Comparison of ENCODE assay signal across 8 cellular contexts in genomic region chr1:211228573-211229364, GRCh38. TPM values are rescaled to one million over a fixed set of nuclear protein-coding genes. Genes with fewer than 3 reads are reported as not detected.
DNase-seq lines count a peak whose midpoint lies in the region; ATAC-seq and TF ChIP-seq lines count a peak whose summit lies in the region.
"Not testable (repeated sequence)": the region's sequence is repeated elsewhere in the genome, so short reads cannot be mapped to it uniquely, and the experiment has no call there.

No MANE protein-coding gene starts in this region.

- in situ Hi-C loops in KBM-7 (cut with MboI; ENCODE audit: low pct_unique_long_range_greater_than_20kb, low sequenced_read_pairs) = not testable (repeated sequence)

- DNase-seq in KBM-7 = peak; percentile 13
- peak; percentile 68 for DNase-seq in activated CD8-positive, alpha-beta memory T cell treated with anti-CD3 and anti-CD28 coated beads for 24 hours
- DNase-seq in activated T-helper 1 cell treated with anti-CD3 and anti-CD28 coated beads, Interleukin-12 subunit alpha, Interleukin-12 subunit beta, Interleukin-2, Interleukin-4 antibody, amounts not matched to agents 30 ng/mL and 10 ng/mL and 1 ng/mL, durations not matched to agents 14 hours and 24 hours and 36 hours (ENCODE audit: low spot score) = peak; percentile 43
- DNase-seq in activated naive CD8-positive, alpha-beta T cell treated with anti-CD3 and anti-CD28 coated beads, Interleukin-2, amount 50 U/mL, for 24 hours = peak; percentile 46
- DNase-seq in natural killer cell = not testable (repeated sequence)
- peak; percentile 4 to 17 (median 14) for DNase-seq in stimulated activated CD4-positive, alpha-beta T cell treated with anti-CD3 and anti-CD28 coated beads, TNF-alpha, amount 100 ng/mL, for 4 hours (ENCODE audit: low read depth in 3 of 3)

- not testable (repeated sequence) for H3K36me3 ChIP-seq in thymus (ENCODE audit: control insufficient read depth, insufficient read depth)

- not testable (repeated sequence) for TF ChIP-seq CTCF in natural killer cell (IDR thresholded peaks at IDR 0.05)

- not testable (repeated sequence) for H3K27me3 ChIP-seq in thymus (ENCODE audit: control insufficient read depth, insufficient read depth)

- not testable (repeated sequence) for H3K27me3 Mint-ChIP-seq in activated T-helper 1 cell treated with anti-CD3 and anti-CD28 coated beads, Interleukin-12 subunit alpha, Interleukin-12 subunit beta, Interleukin-2, Interleukin-4 antibody, amounts not matched to agents 30 ng/mL and 10 ng/mL and 1 ng/mL, durations not matched to agents 14 hours and 24 hours and 36 hours (ENCODE audit: insufficient read depth); activated naive CD8-positive, alpha-beta T cell treated with anti-CD3 and anti-CD28 coated beads, Interleukin-2, amount 50 U/mL, for 24 hours; natural killer cell (ENCODE audit: low read depth in 2 of 2)

- H3K4me3 Mint-ChIP-seq in activated T-helper 1 cell treated with anti-CD3 and anti-CD28 coated beads, Interleukin-12 subunit alpha, Interleukin-12 subunit beta, Interleukin-2, Interleukin-4 antibody, amounts not matched to agents 30 ng/mL and 10 ng/mL and 1 ng/mL, durations not matched to agents 14 hours and 24 hours and 36 hours = peak overlapping the region; percentile 27
- H3K4me3 Mint-ChIP-seq in activated naive CD8-positive, alpha-beta T cell treated with anti-CD3 and anti-CD28 coated beads, Interleukin-2, amount 50 U/mL, for 24 hours = peak overlapping the region; percentile 69
- H3K4me3 Mint-ChIP-seq in natural killer cell = peak overlapping the region; percentile 69

- H3K36me3 Mint-ChIP-seq in activated T-helper 1 cell treated with anti-CD3 and anti-CD28 coated beads, Interleukin-12 subunit alpha, Interleukin-12 subunit beta, Interleukin-2, Interleukin-4 antibody, amounts not matched to agents 30 ng/mL and 10 ng/mL and 1 ng/mL, durations not matched to agents 14 hours and 24 hours and 36 hours (ENCODE audit: low read depth); activated naive CD8-positive, alpha-beta T cell treated with anti-CD3 and anti-CD28 coated beads, Interleukin-2, amount 50 U/mL, for 24 hours (ENCODE audit: low read depth); natural killer cell: not testable (repeated sequence)

- peak; percentile 38 to 61 for ATAC-seq in activated CD4-positive, CD25-positive, alpha-beta regulatory T cell treated with anti-CD3 and anti-CD28 coated beads, Interleukin-2, amount 50 U/mL, for 24 hours
- peak; percentile 87 for ATAC-seq in activated naive CD8-positive, alpha-beta T cell treated with anti-CD3 and anti-CD28 coated beads, Interleukin-2, amount 50 U/mL, for 24 hours
- ATAC-seq in natural killer cell = peak in 2 of 3 donors; percentile 12 to 55

- 44% methylated on average over 13 of the region's 13 CpGs for WGBS in thymus

- not testable (repeated sequence) for H3K9me3 ChIP-seq in thymus (ENCODE audit: control insufficient read depth)

- H3K27ac ChIP-seq in thymus (ENCODE audit: low read depth) = peak overlapping the region; percentile 27

- H3K27ac Mint-ChIP-seq in activated T-helper 1 cell treated with anti-CD3 and anti-CD28 coated beads, Interleukin-12 subunit alpha, Interleukin-12 subunit beta, Interleukin-2, Interleukin-4 antibody, amounts not matched to agents 30 ng/mL and 10 ng/mL and 1 ng/mL, durations not matched to agents 14 hours and 24 hours and 36 hours = peak overlapping the region; percentile 63
- peak overlapping the region; percentile 90 for H3K27ac Mint-ChIP-seq in activated naive CD8-positive, alpha-beta T cell treated with anti-CD3 and anti-CD28 coated beads, Interleukin-2, amount 50 U/mL, for 24 hours
- peak overlapping the region; percentile 8 to 63 for H3K27ac Mint-ChIP-seq in natural killer cell

- intact Hi-C loops in activated T-helper 1 cell treated with anti-CD3 and anti-CD28 coated beads, Interleukin-12 subunit alpha, Interleukin-12 subunit beta, Interleukin-2, Interleukin-4 antibody, amounts not matched to agents 30 ng/mL and 10 ng/mL and 1 ng/mL, durations not matched to agents 14 hours and 24 hours and 36 hours (cut with micrococcal nuclease) = loop anchor here (1.0 to 2.0 kb wide), 3 partner anchors 30 to 95 kb away; no protein-coding TSS in a partner anchor
- intact Hi-C loops in natural killer cell (cut with micrococcal nuclease) = not testable (repeated sequence)

- peaks cover 26% of the 10 kb centered on the region for H3K4me1 Mint-ChIP-seq in activated T-helper 1 cell treated with anti-CD3 and anti-CD28 coated beads, Interleukin-12 subunit alpha, Interleukin-12 subunit beta, Interleukin-2, Interleukin-4 antibody, amounts not matched to agents 30 ng/mL and 10 ng/mL and 1 ng/mL, durations not matched to agents 14 hours and 24 hours and 36 hours (ENCODE audit: low read depth)
- peaks cover 27% of the 10 kb centered on the region for H3K4me1 Mint-ChIP-seq in activated naive CD8-positive, alpha-beta T cell treated with anti-CD3 and anti-CD28 coated beads, Interleukin-2, amount 50 U/mL, for 24 hours
- peaks cover 13 to 23% of the 10 kb centered on the region in 2 donors for H3K4me1 Mint-ChIP-seq in natural killer cell

- H3K4me3 ChIP-seq in thymus (ENCODE audit: low read length) = not testable (repeated sequence)

- H3K9me3 Mint-ChIP-seq in activated T-helper 1 cell treated with anti-CD3 and anti-CD28 coated beads, Interleukin-12 subunit alpha, Interleukin-12 subunit beta, Interleukin-2, Interleukin-4 antibody, amounts not matched to agents 30 ng/mL and 10 ng/mL and 1 ng/mL, durations not matched to agents 14 hours and 24 hours and 36 hours; activated naive CD8-positive, alpha-beta T cell treated with anti-CD3 and anti-CD28 coated beads, Interleukin-2, amount 50 U/mL, for 24 hours; natural killer cell: not testable (repeated sequence)

- H3K4me1 ChIP-seq in thymus (ENCODE audit: control insufficient read depth, insufficient read depth, low read length) = not testable (repeated sequence)

RNA-seq across cellular contexts. Expression of gene RCOR3, which starts 30.4 kb away (rescaled TPM):
- 40.5 and 41.0 TPM in 2 replicates for total RNA-seq in activated T-helper 1 cell treated with anti-CD3 and anti-CD28 coated beads, Interleukin-12 subunit alpha, Interleukin-12 subunit beta, Interleukin-2, Interleukin-4 antibody, amounts not matched to agents 30 ng/mL and 10 ng/mL and 1 ng/mL, durations not matched to agents 14 hours and 24 hours and 36 hours
- 10 to 100 TPM; 70.9 to 99.2 (median 78.6) TPM for total RNA-seq in natural killer cell
- 52.4 TPM for polyA plus RNA-seq in thymus

Comparison
In these comparisons a context has a peak if more than half of its experiments do, and no peak if none do; other contexts are left out.
1. ATAC-seq: peak in every context shown above with its lines; median percentile 87 in activated naive CD8-positive, alpha-beta T cell treated with anti-CD3 and anti-CD28 coated beads, Interleukin-2, amount 50 U/mL, for 24 hours; 50 in activated CD4-positive, CD25-positive, alpha-beta regulatory T cell treated with anti-CD3 and anti-CD28 coated beads, Interleukin-2, amount 50 U/mL, for 24 hours; 34 in natural killer cell.
2. H3K27ac Mint-ChIP-seq: peak in every context shown above with its lines; median percentile 90 in activated naive CD8-positive, alpha-beta T cell treated with anti-CD3 and anti-CD28 coated beads, Interleukin-2, amount 50 U/mL, for 24 hours; 63 in activated T-helper 1 cell treated with anti-CD3 and anti-CD28 coated beads, Interleukin-12 subunit alpha, Interleukin-12 subunit beta, Interleukin-2, Interleukin-4 antibody, amounts not matched to agents 30 ng/mL and 10 ng/mL and 1 ng/mL, durations not matched to agents 14 hours and 24 hours and 36 hours; 36 in natural killer cell.